Comparison of ENCODE assay signal across 13 cellular contexts in the genomic region with DNA sequence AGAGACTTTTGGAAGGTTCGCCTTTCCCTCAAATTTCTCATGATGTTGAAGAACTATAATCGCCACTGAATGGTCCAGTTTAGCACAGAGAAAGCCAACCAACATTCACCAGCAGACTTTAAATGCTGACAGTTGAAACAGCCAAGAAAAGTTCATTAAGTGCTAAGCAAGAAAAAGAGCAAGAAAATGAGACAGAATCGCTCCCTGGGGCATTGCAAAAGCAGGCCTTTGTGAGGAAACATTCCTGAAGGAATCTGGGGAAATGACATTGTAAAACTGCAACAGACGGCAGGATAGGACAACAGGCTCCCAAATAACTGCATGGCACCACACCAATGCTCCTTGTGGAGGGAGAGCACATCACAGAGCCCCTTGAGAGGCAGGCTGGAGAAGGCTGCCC.
A peak's percentile ranks its signal among the peaks of the same experiment; 100 is the strongest.
DNase-seq lines count a peak whose midpoint lies in the region; ATAC-seq lines count a peak whose summit lies in the region.
"Had no signal": no experiment of that assay in that cellular context is flagged by ENCODE, and none has a peak within 500 bp of the region (broad histone marks: within the 10 kb centered on the region; RNA-seq: fewer than 3 reads in every experiment).

No MANE protein-coding gene starts in this region.

- no peak for ATAC-seq in naive thymus-derived CD8-positive, alpha-beta T cell
- no peak for ATAC-seq in activated naive CD4-positive, alpha-beta T cell treated with anti-CD3 and anti-CD28 coated beads, Interleukin-2, amount 50 U/mL, for 72 hours
- no peak for ATAC-seq in GM21526 (IDR thresholded peaks at IDR 0.05; ENCODE audit: low FRiP score, unreplicated experiment)
- ATAC-seq: HCT116 had no signal

- POLR2A ChIA-PET in naive thymus-derived CD8-positive, alpha-beta T cell (lab: Charles Lee), result no interaction called here

- H3K27me3 Mint-ChIP-seq in naive thymus-derived CD8-positive, alpha-beta T cell, result peaks cover 0 to 18% (median 1%) of the 10 kb centered on the region in 5 donors

- H3K36me3 Mint-ChIP-seq in naive thymus-derived CD8-positive, alpha-beta T cell, result no peaks in the 10 kb centered on the region
- H3K36me3 Mint-ChIP-seq in activated naive CD4-positive, alpha-beta T cell treated with anti-CD3 and anti-CD28 coated beads, Interleukin-2, amount 50 U/mL, for 72 hours, result no peaks in the 10 kb centered on the region

- no peak overlapping the region for H3K4me3 Mint-ChIP-seq in naive thymus-derived CD8-positive, alpha-beta T cell
- H3K4me3 Mint-ChIP-seq: B cell had no signal

- DNase-seq in Ammon's horn (ENCODE audit: low spot score) (peak; percentile 70), astrocyte of the hippocampus (ENCODE audit: low read depth, low spot score) (peak; percentile 15), hippocampal formation (lab: John Stamatoyannopoulos, UW) (peak; percentile 16 to 57), putamen (ENCODE audit: low spot score) (peak; percentile 60), HUDEP-2 (lab: John Stamatoyannopoulos, UW; ENCODE audit: unreplicated experiment in 76 of 76) (no peak)
- DNase-seq in naive thymus-derived CD8-positive, alpha-beta T cell, result no peak
- no peak for DNase-seq in activated naive CD4-positive, alpha-beta T cell treated with anti-CD3 and anti-CD28 coated beads, Interleukin-2, amount 50 U/mL, for 72 hours (ENCODE audit: low spot score in 2 of 2)
- DNase-seq: activated T-cell treated with anti-CD3 and anti-CD28 coated beads, Interleukin-2, amount 50 U/mL, for 48 hours; central memory CD4-positive, alpha-beta T cell; WERI-Rb-1 had no signal

- no peaks in the 10 kb centered on the region for H3K9me3 Mint-ChIP-seq in naive thymus-derived CD8-positive, alpha-beta T cell
- no peaks in the 10 kb centered on the region for H3K9me3 Mint-ChIP-seq in activated naive CD4-positive, alpha-beta T cell treated with anti-CD3 and anti-CD28 coated beads, Interleukin-2, amount 50 U/mL, for 72 hours

- peaks cover 0 to 22% (median 5%) of the 10 kb centered on the region in 4 donors for H3K4me1 Mint-ChIP-seq in naive thymus-derived CD8-positive, alpha-beta T cell

- no peak overlapping the region for H3K27ac Mint-ChIP-seq in naive thymus-derived CD8-positive, alpha-beta T cell
- H3K27ac Mint-ChIP-seq in activated naive CD4-positive, alpha-beta T cell treated with anti-CD3 and anti-CD28 coated beads, Interleukin-2, amount 50 U/mL, for 72 hours, result no peak overlapping the region
- H3K27ac Mint-ChIP-seq: B cell had no signal

Comparison
In these comparisons a context has a peak if more than half of its experiments do, and no peak if none do; other contexts are left out.
1. DNase-seq: peak in Ammon's horn (single experiment), astrocyte of the hippocampus (single experiment), hippocampal formation (2 of 2) and putamen (single experiment); none in HUDEP-2 (0 of 76), naive thymus-derived CD8-positive, alpha-beta T cell (0 of 10) and activated naive CD4-positive, alpha-beta T cell treated with anti-CD3 and anti-CD28 coated beads, Interleukin-2, amount 50 U/mL, for 72 hours (0 of 2).